Comparison of ENCODE assay signal across 10 cellular contexts in the genomic region with DNA sequence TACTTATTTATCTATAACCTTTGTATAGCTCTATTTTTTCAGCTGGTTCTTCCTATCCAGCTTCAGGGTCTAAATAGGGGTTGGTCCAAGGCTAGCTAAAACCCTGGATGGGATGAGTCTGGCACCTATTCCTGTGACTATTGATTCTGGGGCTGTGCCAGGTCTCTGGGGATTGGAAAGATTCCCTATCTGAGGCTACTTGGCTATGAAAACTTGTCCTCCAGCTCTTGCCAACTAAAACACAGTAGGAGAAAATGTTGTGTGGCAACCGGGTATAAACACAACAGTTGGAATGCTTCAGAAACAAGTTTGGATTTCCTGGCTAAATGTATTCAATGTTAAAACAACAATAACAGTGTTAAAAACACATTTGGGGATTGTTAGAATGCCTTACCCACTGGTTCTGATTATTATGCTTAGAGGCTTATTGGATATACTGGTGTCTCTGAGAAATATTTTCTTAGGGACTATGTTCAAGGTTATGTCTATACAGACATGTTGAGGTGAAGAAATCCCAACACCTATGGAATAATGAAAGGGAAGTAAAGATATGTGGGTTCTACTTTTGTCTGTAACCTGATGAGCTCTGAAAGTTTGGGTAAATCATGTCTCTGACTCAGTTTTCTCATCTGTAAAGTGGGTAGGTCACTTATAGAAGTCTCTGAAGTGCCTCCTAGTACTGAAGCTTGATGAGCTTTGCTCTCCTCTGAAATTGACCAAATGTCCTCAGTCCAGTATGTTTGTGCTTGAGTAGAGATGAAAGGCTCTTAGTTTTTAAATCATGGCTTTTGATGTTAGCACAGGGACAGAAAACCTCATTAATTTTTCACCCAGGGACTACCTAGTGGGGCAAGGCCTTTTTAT.
DNase-seq lines count a peak whose midpoint lies in the region; TF ChIP-seq lines count a peak whose summit lies in the region.
"Had no signal": no experiment of that assay in that cellular context is flagged by ENCODE, and none has a peak within 500 bp of the region (broad histone marks: within the 10 kb centered on the region; RNA-seq: fewer than 3 reads in every experiment).

No MANE protein-coding gene starts in this region.

- H3K9me3 ChIP-seq in prostate gland = no peaks in the 10 kb centered on the region
- H3K9me3 ChIP-seq: neutrophil had no signal

- no peaks in the 10 kb centered on the region for H3K27me3 ChIP-seq in prostate gland (replicated peaks; ENCODE audit: insufficient read depth)

- no peaks in the 10 kb centered on the region for H3K36me3 ChIP-seq in prostate gland
- H3K36me3 ChIP-seq: neutrophil had no signal

- TF ChIP-seq CTCF in prostate gland (IDR thresholded peaks at IDR 0.05) = no peak

- peak overlapping the region in 1 of 2 donors; percentile 39 for H3K27ac ChIP-seq in prostate gland
- H3K27ac ChIP-seq: neutrophil had no signal

- TF ChIP-seq POLR2A in prostate gland (IDR thresholded peaks at IDR 0.05) = no peak

- H3K4me3 ChIP-seq in prostate gland = no peak overlapping the region

- DNase-seq in GM03348 (ENCODE audit: low spot score) (peak; percentile 60), NCI-H446 (lab: John Stamatoyannopoulos, UW) (peak; percentile 42 to 70), fibroblast of peridontal ligament (ENCODE audit: extremely low read depth) (peak; percentile 8), prostate gland (ENCODE audit: low spot score) (peak; percentile 32), NOMO-1 treated with DMSO at 0.1 percent for 48 hours (lab: John Stamatoyannopoulos, UW; ENCODE audit: unreplicated experiment) (no peak), germinal center (ENCODE audit: low spot score) (no peak)
- no peak for DNase-seq in effector CD4-positive, alpha-beta T cell
- DNase-seq in activated CD4-positive, CD25-positive, alpha-beta regulatory T cell treated with anti-CD3 and anti-CD28 coated beads, Interleukin-2, amount 50 U/mL, for 72 hours = no peak
- DNase-seq: H7 had no signal

- no peaks in the 10 kb centered on the region for H3K4me1 ChIP-seq in prostate gland (replicated peaks)

- WGBS in prostate gland = 4% methylated on average over 1 of the region's 1 CpG

- intact Hi-C loops in prostate gland (cut with DNase I) = no loop called here

Comparison
In these comparisons a context has a peak if more than half of its experiments do, and no peak if none do; other contexts are left out.
1. DNase-seq: peak in GM03348 (single experiment), NCI-H446 (2 of 2), fibroblast of peridontal ligament (single experiment) and prostate gland (single experiment); none in effector CD4-positive, alpha-beta T cell (single experiment), NOMO-1 treated with DMSO at 0.1 percent for 48 hours (single experiment), activated CD4-positive, CD25-positive, alpha-beta regulatory T cell treated with anti-CD3 and anti-CD28 coated beads, Interleukin-2, amount 50 U/mL, for 72 hours (single experiment) and germinal center (single experiment).